1 cellular context compared by ENCODE assay signal in genomic region chr7:129169705-129170319, GRCh38.
TF ChIP-seq lines count a peak whose summit lies in the region.

No MANE protein-coding gene starts in this region.

TF ChIP-seq in WTC11, 78 proteins besides CTCF, POLR2A, EP300 and RAD21 (continued from another document):
- TF ChIP-seq AR (CRISPR knock-in tag; IDR thresholded peaks at IDR 0.05) (no peak), FOXK1 (CRISPR knock-in tag; IDR thresholded peaks at IDR 0.05) (no peak), HMGXB4 (CRISPR knock-in tag; IDR thresholded peaks at IDR 0.05) (peak; percentile 7; the same call in 1 of the 2 replicates), NR3C1 (CRISPR knock-in tag; conservative IDR thresholded peaks at IDR 0.05; ENCODE audit: low read depth) (no peak), ATF1 (CRISPR knock-in tag; IDR thresholded peaks at IDR 0.05) (no peak), TCF7 (CRISPR knock-in tag; IDR thresholded peaks at IDR 0.05; ENCODE audit: low read depth) (no peak), CREM (CRISPR knock-in tag; IDR thresholded peaks at IDR 0.05) (no peak), NFATC4 (CRISPR knock-in tag; IDR thresholded peaks at IDR 0.05) (peak; percentile 43), JUN (CRISPR knock-in tag; IDR thresholded peaks at IDR 0.05) (no peak), ZSCAN18 (CRISPR knock-in tag; IDR thresholded peaks at IDR 0.05) (no peak), FOXJ3 (CRISPR knock-in tag; IDR thresholded peaks at IDR 0.05; ENCODE audit: borderline replicate concordance) (no peak), NR2C2 (CRISPR knock-in tag; IDR thresholded peaks at IDR 0.05) (no peak), ZNF671 (CRISPR knock-in tag; IDR thresholded peaks at IDR 0.05) (0 out of 2 replicates have a peak, but pooled peaks have one; percentile 18), TEAD4 (CRISPR knock-in tag; IDR thresholded peaks at IDR 0.05) (no peak), ZBTB21 (CRISPR knock-in tag; IDR thresholded peaks at IDR 0.05; ENCODE audit: borderline replicate concordance) (no peak), IRF1 (CRISPR knock-in tag; IDR thresholded peaks at IDR 0.05) (no peak), ARID4B (CRISPR knock-in tag; IDR thresholded peaks at IDR 0.05; ENCODE audit: borderline replicate concordance) (no peak), SMAD3 (CRISPR knock-in tag; IDR thresholded peaks at IDR 0.05; ENCODE audit: borderline replicate concordance) (no peak)
TF ChIP-seq in WTC11: peak in this region for 4.
